ENCODE assay signal across 8 cellular contexts in the genomic region with DNA sequence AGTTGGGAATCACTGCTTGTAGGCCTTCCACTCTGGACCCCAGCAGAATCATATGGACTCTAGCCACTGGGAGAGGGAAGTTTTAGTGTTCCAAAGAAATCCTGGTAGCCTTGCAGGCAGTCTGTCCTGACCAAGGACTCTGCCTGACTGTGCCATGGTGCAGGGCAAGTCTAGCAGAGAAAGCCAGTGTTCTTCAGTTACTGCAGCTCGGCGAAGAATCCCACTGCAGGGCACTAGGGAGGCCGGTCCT. TPM values are rescaled to one million over a fixed set of nuclear protein-coding genes. Genes with fewer than 3 reads are reported as not detected.
A peak's percentile ranks its signal among the peaks of the same experiment; 100 is the strongest.
DNase-seq lines count a peak whose midpoint lies in the region; ATAC-seq and TF ChIP-seq lines count a peak whose summit lies in the region.

No MANE protein-coding gene starts in this region.

- peaks cover 0 to under 1% of the 10 kb centered on the region in 2 donors for H3K36me3 ChIP-seq in duodenal mucosa (ENCODE audit: control insufficient read depth in 1 of 2, insufficient read depth in 2 of 2, low read length in 2 of 2)

- H3K4me3 ChIP-seq in GM12864 (ENCODE audit: low read depth, low read length) (peak overlapping the region; percentile 89), NB4 (ENCODE audit: low read depth, low read length) (peak overlapping the region; percentile 65), duodenal mucosa (ENCODE audit: low read depth in 1 of 2, low read length in 2 of 2) (peak overlapping the region; percentile 85 to 89)

- H3K4me1 ChIP-seq in duodenal mucosa (ENCODE audit: control insufficient read depth in 1 of 2, insufficient read depth in 2 of 2, low read length in 2 of 2): peaks cover 23 to 30% of the 10 kb centered on the region in 2 donors

- peak overlapping the region; percentile 76 to 85 for H3K27ac Mint-ChIP-seq in natural killer cell treated with Interleukin-12 subunit alpha and Interleukin-12 subunit beta and Interleukin-15 and Interleukin-18, amount 100 ng/mL, for 72 hours

- peaks cover 33 to 40% of the 10 kb centered on the region in 2 donors for H3K4me1 Mint-ChIP-seq in natural killer cell treated with Interleukin-12 subunit alpha and Interleukin-12 subunit beta and Interleukin-15 and Interleukin-18, amount 100 ng/mL, for 72 hours (ENCODE audit: low read depth in 2 of 2)

- DNase-seq in GM12864 (ENCODE audit: low read depth) (no peak), NB4 (ENCODE audit: low read depth) (no peak), NCI-H446 (lab: John Stamatoyannopoulos, UW) (no peak)
- no peak for DNase-seq in natural killer cell treated with Interleukin-12 subunit alpha and Interleukin-12 subunit beta and Interleukin-15 and Interleukin-18, amount 100 ng/mL, for 72 hours (ENCODE audit: low spot score)
- DNase-seq in stimulated activated CD4-positive, alpha-beta T cell treated with anti-CD3 and anti-CD28 coated beads, Interleukin-12 subunit alpha, Interleukin-12 subunit beta, amount 100 ng/mL, for 4 hours: no peak

- TF ChIP-seq CTCF in GM12864 (IDR thresholded peaks at IDR 0.05; ENCODE audit: low read depth, low read length, missing control alignments) (no peak), NB4 (IDR thresholded peaks at IDR 0.05; ENCODE audit: low read depth, low read length) (no peak)

- H3K9me3 ChIP-seq in duodenal mucosa (ENCODE audit: control insufficient read depth in 1 of 2, low read length in 2 of 2): no peaks in the 10 kb centered on the region

- no peaks in the 10 kb centered on the region for H3K9me3 Mint-ChIP-seq in natural killer cell treated with Interleukin-12 subunit alpha and Interleukin-12 subunit beta and Interleukin-15 and Interleukin-18, amount 100 ng/mL, for 72 hours

- no peaks in the 10 kb centered on the region for H3K27me3 ChIP-seq in duodenal mucosa (ENCODE audit: control insufficient read depth in 1 of 2, insufficient read depth in 2 of 2, low read length in 2 of 2)

- H3K9ac ChIP-seq in duodenal mucosa (ENCODE audit: low read depth in 1 of 2, low read length in 2 of 2): peak overlapping the region; percentile 60 to 90

- no peak overlapping the region for H3K27ac ChIP-seq in duodenal mucosa (ENCODE audit: low read depth, low read length)

- no peak for TF ChIP-seq POLR2A in NB4 (IDR thresholded peaks at IDR 0.05; ENCODE audit: extremely low read depth, insufficient read length)

- no peaks in the 10 kb centered on the region for H3K27me3 Mint-ChIP-seq in natural killer cell treated with Interleukin-12 subunit alpha and Interleukin-12 subunit beta and Interleukin-15 and Interleukin-18, amount 100 ng/mL, for 72 hours

- ATAC-seq in natural killer cell treated with Interleukin-12 subunit alpha and Interleukin-12 subunit beta and Interleukin-15 and Interleukin-18, amount 100 ng/mL, for 72 hours: no peak
- no peak for ATAC-seq in HG02852 (IDR thresholded peaks at IDR 0.05; ENCODE audit: unreplicated experiment)
- no peak for ATAC-seq in HG03520 (IDR thresholded peaks at IDR 0.05; ENCODE audit: unreplicated experiment)

- peak overlapping the region; percentile 86 for H3K4me3 Mint-ChIP-seq in natural killer cell treated with Interleukin-12 subunit alpha and Interleukin-12 subunit beta and Interleukin-15 and Interleukin-18, amount 100 ng/mL, for 72 hours

- peaks cover 16% of the 10 kb centered on the region for H3K36me3 Mint-ChIP-seq in natural killer cell treated with Interleukin-12 subunit alpha and Interleukin-12 subunit beta and Interleukin-15 and Interleukin-18, amount 100 ng/mL, for 72 hours

RNA-seq across cellular contexts. Expression of a gene that starts 20.3 kb away (rescaled TPM):
- 100 to 1,000 TPM; 206 to 229 TPM for total RNA-seq in natural killer cell treated with Interleukin-12 subunit alpha and Interleukin-12 subunit beta and Interleukin-15 and Interleukin-18, amount 100 ng/mL, for 72 hours
